30 cellular contexts compared by ENCODE assay signal in genomic region chr15:34789326-34789725, GRCh38. TPM values are rescaled to one million over a fixed set of nuclear protein-coding genes. Genes with fewer than 3 reads are reported as not detected.
"Had no signal": no experiment of that assay in that cellular context is flagged by ENCODE, and none has a peak within 500 bp of the region (broad histone marks: within the 10 kb centered on the region; RNA-seq: fewer than 3 reads in every experiment).

No MANE protein-coding gene starts in this region.

- H3K9me3 ChIP-seq: gastroesophageal sphincter, left lung, sigmoid colon, tibial nerve had no signal

- H3K27ac Mint-ChIP-seq: activated naive CD8-positive, alpha-beta T cell; effector memory CD8-positive, alpha-beta T cell; natural killer cell; progenitor cell of endocrine pancreas; stimulated activated naive B cell treated with anti-CD40 and anti-IgM and Interleukin-4, amounts not matched to agents 10 μg/mL and 1 μg/mL and 100 μg/mL, for 72 hours had no signal

- H3K36me3 ChIP-seq: gastroesophageal sphincter, left lung, sigmoid colon, tibial nerve had no signal

- DNase-seq: activated CD4-positive, alpha-beta T cell treated with anti-CD3 and anti-CD28 coated beads for 4 hours; activated CD4-positive, alpha-beta T cell treated with anti-CD3 and anti-CD28 coated beads, Interleukin-2, amount 50 U/mL, for 4 hours; activated CD4-positive, CD25-positive, alpha-beta regulatory T cell; activated CD8-positive, alpha-beta memory T cell treated with anti-CD3 and anti-CD28 coated beads for 24 hours; activated effector memory CD4-positive, alpha-beta T cell treated with Interleukin-2 at 50 U/mL for 16 hours; activated naive CD4-positive, alpha-beta T cell treated with Interleukin-2 at 50 U/mL for 16 hours; anterior cingulate cortex; dorsolateral prefrontal cortex; effector memory CD8-positive, alpha-beta T cell; erythroblast; head of caudate nucleus; kidney glomerular epithelial cell; left lung; midbrain; natural killer cell; sigmoid colon; stimulated activated CD4-positive, alpha-beta T cell treated with anti-CD3 and anti-CD28 coated beads, Interleukin-15, amount 100 ng/mL, for 24 hours; stimulated activated CD4-positive, alpha-beta T cell treated with anti-CD3 and anti-CD28 coated beads, Interleukin-2, amount 100 ng/mL, for 24 hours; stimulated activated naive B cell treated with anti-CD40 and anti-IgM and Interleukin-4, amounts not matched to agents 10 μg/mL and 1 μg/mL and 100 μg/mL, for 72 hours; T-helper 1 cell had no signal

- H3K4me3 Mint-ChIP-seq: activated naive CD8-positive, alpha-beta T cell; effector memory CD8-positive, alpha-beta T cell; natural killer cell; stimulated activated naive B cell treated with anti-CD40 and anti-IgM and Interleukin-4, amounts not matched to agents 10 μg/mL and 1 μg/mL and 100 μg/mL, for 72 hours had no signal

- ATAC-seq: effector memory CD8-positive, alpha-beta T cell; gastroesophageal sphincter; left lung; natural killer cell; stimulated activated naive B cell treated with anti-CD40 and anti-IgM and Interleukin-4, amounts not matched to agents 10 μg/mL and 1 μg/mL and 100 μg/mL, for 72 hours had no signal

- H3K4me1 ChIP-seq: left lung, sigmoid colon, tibial nerve had no signal

- H3K4me1 Mint-ChIP-seq: natural killer cell had no signal

- H3K9me3 Mint-ChIP-seq: effector memory CD8-positive, alpha-beta T cell; natural killer cell; stimulated activated naive B cell treated with anti-CD40 and anti-IgM and Interleukin-4, amounts not matched to agents 10 μg/mL and 1 μg/mL and 100 μg/mL, for 72 hours had no signal

- H3K4me3 ChIP-seq: coronary artery, dorsolateral prefrontal cortex, gastroesophageal sphincter, left lung, sigmoid colon, smooth muscle cell, tibial nerve had no signal

- H3K4me2 ChIP-seq: smooth muscle cell had no signal

- H3K27ac ChIP-seq: coronary artery, dorsolateral prefrontal cortex, gastroesophageal sphincter, left lung, sigmoid colon, tibial nerve had no signal

- H3K36me3 Mint-ChIP-seq: activated naive CD8-positive, alpha-beta T cell; natural killer cell; stimulated activated naive B cell treated with anti-CD40 and anti-IgM and Interleukin-4, amounts not matched to agents 10 μg/mL and 1 μg/mL and 100 μg/mL, for 72 hours had no signal

RNA-seq across cellular contexts. Expression of gene ACTC1, which starts 6.0 kb away (rescaled TPM):
- total RNA-seq: lung microvascular endothelial cell, natural killer cell, renal cortical epithelial cell had no signal

RNA-seq across cellular contexts. Expression of gene GJD2, which starts 34.5 kb away (rescaled TPM):
- total RNA-seq: gastroesophageal sphincter, left lung, lung microvascular endothelial cell, natural killer cell, osteocyte, renal cortical epithelial cell, smooth muscle cell, tibial nerve had no signal
- polyA plus RNA-seq: sigmoid colon, smooth muscle cell, urinary bladder had no signal
